Comparison of ENCODE assay signal across 1 cellular context in the genomic region with DNA sequence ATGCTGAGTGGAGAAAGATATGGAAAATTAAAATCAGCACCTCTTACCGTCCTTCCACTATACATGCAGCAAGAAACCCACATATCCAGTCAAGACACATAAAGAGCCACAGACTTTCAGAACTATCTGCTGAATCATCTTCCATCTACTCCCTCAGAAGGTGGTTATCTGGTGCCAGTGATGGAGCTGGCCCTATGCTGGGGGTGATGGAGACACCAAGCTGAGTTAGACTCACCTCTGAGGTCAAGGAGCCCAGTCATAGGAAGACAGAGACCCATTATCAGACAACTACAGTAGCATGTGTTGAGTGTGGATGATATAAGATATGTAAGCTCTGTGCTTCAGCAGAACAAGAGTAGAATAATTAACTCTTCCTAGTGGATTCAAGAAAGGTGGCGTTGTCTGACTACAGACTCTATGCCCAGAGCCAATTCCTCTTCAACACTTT.
TF ChIP-seq lines count a peak whose summit lies in the region.

No MANE protein-coding gene starts in this region.

TF ChIP-seq in K562, 482 proteins besides CTCF, POLR2A, EP300 and RAD21 (continued from another document and continues in another):
- TF ChIP-seq MYC (IDR thresholded peaks at IDR 0.05; ENCODE audit: low read depth, low read length) (peak; percentile 46; the same call in 1 of the 2 replicates), MYC (CRISPR knock-in tag; IDR thresholded peaks at IDR 0.05; ENCODE audit: borderline replicate concordance, low read depth) (no peak), SRSF9 (IDR thresholded peaks at IDR 0.05; ENCODE audit: borderline replicate concordance, low read depth, low read length) (no peak), ATF1 (CRISPR knock-in tag; IDR thresholded peaks at IDR 0.05) (no peak), ATF1 (tag; IDR thresholded peaks at IDR 0.05) (peak; percentile 56), NCOA6 (IDR thresholded peaks at IDR 0.05) (peak; percentile 24; the same call in 1 of the 2 replicates), ZNF644 (tag; IDR thresholded peaks at IDR 0.05; ENCODE audit: low read depth) (0 out of 2 replicates have a peak, but pooled peaks have one; percentile 59), DACH1 (IDR thresholded peaks at IDR 0.05; ENCODE audit: partially characterized antibody) (peak; percentile 24), ELF1 (tag; IDR thresholded peaks at IDR 0.05) (no peak), SMC3 (conservative IDR thresholded peaks at IDR 0.05; ENCODE audit: insufficient read depth, low read depth, low read length) (peak; percentile 30; the same call in 1 of the 2 replicates), MBD2 (IDR thresholded peaks at IDR 0.05; ENCODE audit: borderline replicate concordance, low read depth) (peak; percentile 90), ZNF175 (CRISPR knock-in tag; IDR thresholded peaks at IDR 0.05; ENCODE audit: low read depth) (peak; percentile 69), NFYB (IDR thresholded peaks at IDR 0.05; ENCODE audit: extremely low read depth, insufficient read length) (no peak), ZNF766 (CRISPR knock-in tag; conservative IDR thresholded peaks at IDR 0.05) (peak; percentile 73), RNF2 (IDR thresholded peaks at IDR 0.05) (peak; percentile 90; the same call in 1 of the 2 replicates), C11orf30 (IDR thresholded peaks at IDR 0.05; ENCODE audit: low read depth) (peak; percentile 98), CBFA2T2 (conservative IDR thresholded peaks at IDR 0.05) (peak; percentile 99), FOXM1 (IDR thresholded peaks at IDR 0.05; ENCODE audit: low read depth) (peak; percentile 96), FOXM1 (CRISPR knock-in tag; IDR thresholded peaks at IDR 0.05; ENCODE audit: low read depth) (no peak), TAF9B (IDR thresholded peaks at IDR 0.05; ENCODE audit: partially characterized antibody) (peak; percentile 67), NCOR1 (IDR thresholded peaks at IDR 0.05) (peak; percentile 99), ELF4 (CRISPR knock-in tag; IDR thresholded peaks at IDR 0.05) (peak; percentile 54; the same call in 1 of the 2 replicates), GATAD2B (IDR thresholded peaks at IDR 0.05; ENCODE audit: borderline replicate concordance) (peak; percentile 91), ZNF316 (IDR thresholded peaks at IDR 0.05) (peak; percentile 99), PML (IDR thresholded peaks at IDR 0.05; ENCODE audit: low read length) (peak; percentile 98), IFI16 (CRISPR knock-in tag; IDR thresholded peaks at IDR 0.05) (no peak), FOSL1 (tag; conservative IDR thresholded peaks at IDR 0.05) (peak; percentile 90), ADNP (tag; IDR thresholded peaks at IDR 0.05) (peak; percentile 48), ZKSCAN8 (CRISPR knock-in tag; IDR thresholded peaks at IDR 0.05) (peak; percentile 51; the same call in 1 of the 2 replicates), HNRNPL (IDR thresholded peaks at IDR 0.05; ENCODE audit: low read depth, low read length) (peak; percentile 78), POU5F1 (IDR thresholded peaks at IDR 0.05; ENCODE audit: borderline replicate concordance, low read depth, low read length, partially characterized antibody) (no peak), PRPF4 (IDR thresholded peaks at IDR 0.05; ENCODE audit: insufficient read depth, low read depth, low read length, poor library complexity, severe bottlenecking) (no peak), ESRRA (IDR thresholded peaks at IDR 0.05; ENCODE audit: borderline replicate concordance, low read depth) (peak; percentile 81; the same call in 1 of the 2 replicates), EP400 (IDR thresholded peaks at IDR 0.05) (peak; percentile 62)
- TF ChIP-seq, protein P1, sequence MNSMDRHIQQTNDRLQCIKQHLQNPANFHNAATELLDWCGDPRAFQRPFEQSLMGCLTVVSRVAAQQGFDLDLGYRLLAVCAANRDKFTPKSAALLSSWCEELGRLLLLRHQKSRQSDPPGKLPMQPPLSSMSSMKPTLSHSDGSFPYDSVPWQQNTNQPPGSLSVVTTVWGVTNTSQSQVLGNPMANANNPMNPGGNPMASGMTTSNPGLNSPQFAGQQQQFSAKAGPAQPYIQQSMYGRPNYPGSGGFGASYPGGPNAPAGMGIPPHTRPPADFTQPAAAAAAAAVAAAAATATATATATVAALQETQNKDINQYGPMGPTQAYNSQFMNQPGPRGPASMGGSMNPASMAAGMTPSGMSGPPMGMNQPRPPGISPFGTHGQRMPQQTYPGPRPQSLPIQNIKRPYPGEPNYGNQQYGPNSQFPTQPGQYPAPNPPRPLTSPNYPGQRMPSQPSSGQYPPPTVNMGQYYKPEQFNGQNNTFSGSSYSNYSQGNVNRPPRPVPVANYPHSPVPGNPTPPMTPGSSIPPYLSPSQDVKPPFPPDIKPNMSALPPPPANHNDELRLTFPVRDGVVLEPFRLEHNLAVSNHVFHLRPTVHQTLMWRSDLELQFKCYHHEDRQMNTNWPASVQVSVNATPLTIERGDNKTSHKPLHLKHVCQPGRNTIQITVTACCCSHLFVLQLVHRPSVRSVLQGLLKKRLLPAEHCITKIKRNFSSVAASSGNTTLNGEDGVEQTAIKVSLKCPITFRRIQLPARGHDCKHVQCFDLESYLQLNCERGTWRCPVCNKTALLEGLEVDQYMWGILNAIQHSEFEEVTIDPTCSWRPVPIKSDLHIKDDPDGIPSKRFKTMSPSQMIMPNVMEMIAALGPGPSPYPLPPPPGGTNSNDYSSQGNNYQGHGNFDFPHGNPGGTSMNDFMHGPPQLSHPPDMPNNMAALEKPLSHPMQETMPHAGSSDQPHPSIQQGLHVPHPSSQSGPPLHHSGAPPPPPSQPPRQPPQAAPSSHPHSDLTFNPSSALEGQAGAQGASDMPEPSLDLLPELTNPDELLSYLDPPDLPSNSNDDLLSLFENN (IDR thresholded peaks at IDR 0.05; ENCODE audit: low read depth in 2 of 2, low read length in 2 of 2): peak in 1 of 2 experiments; percentile 84; a peak in 2 of 4 replicates
- TF ChIP-seq, protein P2, sequence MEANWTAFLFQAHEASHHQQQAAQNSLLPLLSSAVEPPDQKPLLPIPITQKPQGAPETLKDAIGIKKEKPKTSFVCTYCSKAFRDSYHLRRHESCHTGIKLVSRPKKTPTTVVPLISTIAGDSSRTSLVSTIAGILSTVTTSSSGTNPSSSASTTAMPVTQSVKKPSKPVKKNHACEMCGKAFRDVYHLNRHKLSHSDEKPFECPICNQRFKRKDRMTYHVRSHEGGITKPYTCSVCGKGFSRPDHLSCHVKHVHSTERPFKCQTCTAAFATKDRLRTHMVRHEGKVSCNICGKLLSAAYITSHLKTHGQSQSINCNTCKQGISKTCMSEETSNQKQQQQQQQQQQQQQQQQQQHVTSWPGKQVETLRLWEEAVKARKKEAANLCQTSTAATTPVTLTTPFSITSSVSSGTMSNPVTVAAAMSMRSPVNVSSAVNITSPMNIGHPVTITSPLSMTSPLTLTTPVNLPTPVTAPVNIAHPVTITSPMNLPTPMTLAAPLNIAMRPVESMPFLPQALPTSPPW (CRISPR knock-in tag; IDR thresholded peaks at IDR 0.05): peak; percentile 61
- TF ChIP-seq, protein P3, sequence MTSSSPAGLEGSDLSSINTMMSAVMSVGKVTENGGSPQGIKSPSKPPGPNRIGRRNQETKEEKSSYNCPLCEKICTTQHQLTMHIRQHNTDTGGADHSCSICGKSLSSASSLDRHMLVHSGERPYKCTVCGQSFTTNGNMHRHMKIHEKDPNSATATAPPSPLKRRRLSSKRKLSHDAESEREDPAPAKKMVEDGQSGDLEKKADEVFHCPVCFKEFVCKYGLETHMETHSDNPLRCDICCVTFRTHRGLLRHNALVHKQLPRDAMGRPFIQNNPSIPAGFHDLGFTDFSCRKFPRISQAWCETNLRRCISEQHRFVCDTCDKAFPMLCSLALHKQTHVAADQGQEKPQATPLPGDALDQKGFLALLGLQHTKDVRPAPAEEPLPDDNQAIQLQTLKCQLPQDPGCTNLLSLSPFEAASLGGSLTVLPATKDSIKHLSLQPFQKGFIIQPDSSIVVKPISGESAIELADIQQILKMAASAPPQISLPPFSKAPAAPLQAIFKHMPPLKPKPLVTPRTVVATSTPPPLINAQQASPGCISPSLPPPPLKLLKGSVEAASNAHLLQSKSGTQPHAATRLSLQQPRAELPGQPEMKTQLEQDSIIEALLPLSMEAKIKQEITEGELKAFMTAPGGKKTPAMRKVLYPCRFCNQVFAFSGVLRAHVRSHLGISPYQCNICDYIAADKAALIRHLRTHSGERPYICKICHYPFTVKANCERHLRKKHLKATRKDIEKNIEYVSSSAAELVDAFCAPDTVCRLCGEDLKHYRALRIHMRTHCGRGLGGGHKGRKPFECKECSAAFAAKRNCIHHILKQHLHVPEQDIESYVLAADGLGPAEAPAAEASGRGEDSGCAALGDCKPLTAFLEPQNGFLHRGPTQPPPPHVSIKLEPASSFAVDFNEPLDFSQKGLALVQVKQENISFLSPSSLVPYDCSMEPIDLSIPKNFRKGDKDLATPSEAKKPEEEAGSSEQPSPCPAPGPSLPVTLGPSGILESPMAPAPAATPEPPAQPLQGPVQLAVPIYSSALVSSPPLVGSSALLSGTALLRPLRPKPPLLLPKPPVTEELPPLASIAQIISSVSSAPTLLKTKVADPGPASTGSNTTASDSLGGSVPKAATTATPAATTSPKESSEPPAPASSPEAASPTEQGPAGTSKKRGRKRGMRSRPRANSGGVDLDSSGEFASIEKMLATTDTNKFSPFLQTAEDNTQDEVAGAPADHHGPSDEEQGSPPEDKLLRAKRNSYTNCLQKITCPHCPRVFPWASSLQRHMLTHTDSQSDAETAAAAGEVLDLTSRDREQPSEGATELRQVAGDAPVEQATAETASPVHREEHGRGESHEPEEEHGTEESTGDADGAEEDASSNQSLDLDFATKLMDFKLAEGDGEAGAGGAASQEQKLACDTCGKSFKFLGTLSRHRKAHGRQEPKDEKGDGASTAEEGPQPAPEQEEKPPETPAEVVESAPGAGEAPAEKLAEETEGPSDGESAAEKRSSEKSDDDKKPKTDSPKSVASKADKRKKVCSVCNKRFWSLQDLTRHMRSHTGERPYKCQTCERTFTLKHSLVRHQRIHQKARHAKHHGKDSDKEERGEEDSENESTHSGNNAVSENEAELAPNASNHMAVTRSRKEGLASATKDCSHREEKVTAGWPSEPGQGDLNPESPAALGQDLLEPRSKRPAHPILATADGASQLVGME (CRISPR knock-in tag; IDR thresholded peaks at IDR 0.05): peak; percentile 86; the same call in 1 of the 2 replicates
- TF ChIP-seq, protein P4, sequence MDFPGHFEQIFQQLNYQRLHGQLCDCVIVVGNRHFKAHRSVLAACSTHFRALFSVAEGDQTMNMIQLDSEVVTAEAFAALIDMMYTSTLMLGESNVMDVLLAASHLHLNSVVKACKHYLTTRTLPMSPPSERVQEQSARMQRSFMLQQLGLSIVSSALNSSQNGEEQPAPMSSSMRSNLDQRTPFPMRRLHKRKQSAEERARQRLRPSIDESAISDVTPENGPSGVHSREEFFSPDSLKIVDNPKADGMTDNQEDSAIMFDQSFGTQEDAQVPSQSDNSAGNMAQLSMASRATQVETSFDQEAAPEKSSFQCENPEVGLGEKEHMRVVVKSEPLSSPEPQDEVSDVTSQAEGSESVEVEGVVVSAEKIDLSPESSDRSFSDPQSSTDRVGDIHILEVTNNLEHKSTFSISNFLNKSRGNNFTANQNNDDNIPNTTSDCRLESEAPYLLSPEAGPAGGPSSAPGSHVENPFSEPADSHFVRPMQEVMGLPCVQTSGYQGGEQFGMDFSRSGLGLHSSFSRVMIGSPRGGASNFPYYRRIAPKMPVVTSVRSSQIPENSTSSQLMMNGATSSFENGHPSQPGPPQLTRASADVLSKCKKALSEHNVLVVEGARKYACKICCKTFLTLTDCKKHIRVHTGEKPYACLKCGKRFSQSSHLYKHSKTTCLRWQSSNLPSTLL (IDR thresholded peaks at IDR 0.05): no peak
- TF ChIP-seq, protein P5, sequence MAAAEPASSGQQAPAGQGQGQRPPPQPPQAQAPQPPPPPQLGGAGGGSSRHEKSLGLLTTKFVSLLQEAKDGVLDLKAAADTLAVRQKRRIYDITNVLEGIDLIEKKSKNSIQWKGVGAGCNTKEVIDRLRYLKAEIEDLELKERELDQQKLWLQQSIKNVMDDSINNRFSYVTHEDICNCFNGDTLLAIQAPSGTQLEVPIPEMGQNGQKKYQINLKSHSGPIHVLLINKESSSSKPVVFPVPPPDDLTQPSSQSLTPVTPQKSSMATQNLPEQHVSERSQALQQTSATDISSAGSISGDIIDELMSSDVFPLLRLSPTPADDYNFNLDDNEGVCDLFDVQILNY (CRISPR knock-in tag; IDR thresholded peaks at IDR 0.05): no peak
- TF ChIP-seq, protein P6, sequence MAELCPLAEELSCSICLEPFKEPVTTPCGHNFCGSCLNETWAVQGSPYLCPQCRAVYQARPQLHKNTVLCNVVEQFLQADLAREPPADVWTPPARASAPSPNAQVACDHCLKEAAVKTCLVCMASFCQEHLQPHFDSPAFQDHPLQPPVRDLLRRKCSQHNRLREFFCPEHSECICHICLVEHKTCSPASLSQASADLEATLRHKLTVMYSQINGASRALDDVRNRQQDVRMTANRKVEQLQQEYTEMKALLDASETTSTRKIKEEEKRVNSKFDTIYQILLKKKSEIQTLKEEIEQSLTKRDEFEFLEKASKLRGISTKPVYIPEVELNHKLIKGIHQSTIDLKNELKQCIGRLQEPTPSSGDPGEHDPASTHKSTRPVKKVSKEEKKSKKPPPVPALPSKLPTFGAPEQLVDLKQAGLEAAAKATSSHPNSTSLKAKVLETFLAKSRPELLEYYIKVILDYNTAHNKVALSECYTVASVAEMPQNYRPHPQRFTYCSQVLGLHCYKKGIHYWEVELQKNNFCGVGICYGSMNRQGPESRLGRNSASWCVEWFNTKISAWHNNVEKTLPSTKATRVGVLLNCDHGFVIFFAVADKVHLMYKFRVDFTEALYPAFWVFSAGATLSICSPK (IDR thresholded peaks at IDR 0.05; ENCODE audit: borderline replicate concordance): no peak
- TF ChIP-seq, protein P7, sequence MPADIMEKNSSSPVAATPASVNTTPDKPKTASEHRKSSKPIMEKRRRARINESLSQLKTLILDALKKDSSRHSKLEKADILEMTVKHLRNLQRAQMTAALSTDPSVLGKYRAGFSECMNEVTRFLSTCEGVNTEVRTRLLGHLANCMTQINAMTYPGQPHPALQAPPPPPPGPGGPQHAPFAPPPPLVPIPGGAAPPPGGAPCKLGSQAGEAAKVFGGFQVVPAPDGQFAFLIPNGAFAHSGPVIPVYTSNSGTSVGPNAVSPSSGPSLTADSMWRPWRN (IDR thresholded peaks at IDR 0.05; ENCODE audit: low read depth): peak; percentile 72
- TF ChIP-seq, protein P8, sequence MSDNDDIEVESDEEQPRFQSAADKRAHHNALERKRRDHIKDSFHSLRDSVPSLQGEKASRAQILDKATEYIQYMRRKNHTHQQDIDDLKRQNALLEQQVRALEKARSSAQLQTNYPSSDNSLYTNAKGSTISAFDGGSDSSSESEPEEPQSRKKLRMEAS (CRISPR knock-in tag; IDR thresholded peaks at IDR 0.05): 0 out of 2 replicates have a peak, but pooled peaks have one; percentile 28
- TF ChIP-seq, protein P9, sequence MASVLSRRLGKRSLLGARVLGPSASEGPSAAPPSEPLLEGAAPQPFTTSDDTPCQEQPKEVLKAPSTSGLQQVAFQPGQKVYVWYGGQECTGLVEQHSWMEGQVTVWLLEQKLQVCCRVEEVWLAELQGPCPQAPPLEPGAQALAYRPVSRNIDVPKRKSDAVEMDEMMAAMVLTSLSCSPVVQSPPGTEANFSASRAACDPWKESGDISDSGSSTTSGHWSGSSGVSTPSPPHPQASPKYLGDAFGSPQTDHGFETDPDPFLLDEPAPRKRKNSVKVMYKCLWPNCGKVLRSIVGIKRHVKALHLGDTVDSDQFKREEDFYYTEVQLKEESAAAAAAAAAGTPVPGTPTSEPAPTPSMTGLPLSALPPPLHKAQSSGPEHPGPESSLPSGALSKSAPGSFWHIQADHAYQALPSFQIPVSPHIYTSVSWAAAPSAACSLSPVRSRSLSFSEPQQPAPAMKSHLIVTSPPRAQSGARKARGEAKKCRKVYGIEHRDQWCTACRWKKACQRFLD (CRISPR knock-in tag; IDR thresholded peaks at IDR 0.05): peak; percentile 95
